1 cellular context compared by ENCODE assay signal in the genomic region with DNA sequence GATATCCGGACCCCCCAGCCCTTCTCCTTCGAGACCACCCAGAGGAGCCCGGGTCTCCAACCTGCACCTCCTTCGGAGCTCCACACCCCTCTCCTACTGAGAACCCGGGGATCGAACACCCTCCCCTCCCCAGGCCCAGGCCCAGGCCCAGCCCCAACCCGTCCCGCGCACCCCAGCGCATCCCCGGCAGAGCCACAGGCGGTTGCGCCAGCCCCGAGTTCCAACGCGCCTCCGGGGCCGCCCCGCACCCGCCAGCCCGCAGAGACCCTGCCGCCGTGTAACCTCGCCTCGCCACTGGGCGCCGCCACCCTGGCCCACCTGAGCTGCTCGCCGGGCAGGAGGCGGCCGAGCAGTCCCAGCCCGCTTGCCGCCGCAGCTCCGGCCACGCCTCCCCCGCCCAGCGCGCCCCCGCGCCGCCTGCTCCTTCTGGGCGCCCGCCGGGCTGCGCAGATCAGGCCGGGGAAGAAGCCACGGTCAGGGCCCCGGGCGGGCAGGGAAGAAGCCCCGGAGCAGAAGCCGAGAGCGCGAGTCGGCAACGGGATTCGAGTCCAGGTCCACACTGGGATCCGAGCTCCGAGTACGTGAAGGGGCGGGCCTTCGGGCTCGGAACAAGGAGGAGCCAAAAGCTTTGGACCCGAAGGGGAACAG.
TF ChIP-seq lines count a peak whose summit lies in the region.

A gene with protein sequence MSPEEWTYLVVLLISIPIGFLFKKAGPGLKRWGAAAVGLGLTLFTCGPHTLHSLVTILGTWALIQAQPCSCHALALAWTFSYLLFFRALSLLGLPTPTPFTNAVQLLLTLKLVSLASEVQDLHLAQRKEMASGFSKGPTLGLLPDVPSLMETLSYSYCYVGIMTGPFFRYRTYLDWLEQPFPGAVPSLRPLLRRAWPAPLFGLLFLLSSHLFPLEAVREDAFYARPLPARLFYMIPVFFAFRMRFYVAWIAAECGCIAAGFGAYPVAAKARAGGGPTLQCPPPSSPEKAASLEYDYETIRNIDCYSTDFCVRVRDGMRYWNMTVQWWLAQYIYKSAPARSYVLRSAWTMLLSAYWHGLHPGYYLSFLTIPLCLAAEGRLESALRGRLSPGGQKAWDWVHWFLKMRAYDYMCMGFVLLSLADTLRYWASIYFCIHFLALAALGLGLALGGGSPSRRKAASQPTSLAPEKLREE (minus strand): TSS at position 561 of the 648 bp plus-strand sequence. CDS start 1,072 bp downstream, outside the sequence.

TF ChIP-seq in A549, 52 proteins besides CTCF, POLR2A, EP300 and RAD21 (continued from another document):
- TF ChIP-seq, protein P1, sequence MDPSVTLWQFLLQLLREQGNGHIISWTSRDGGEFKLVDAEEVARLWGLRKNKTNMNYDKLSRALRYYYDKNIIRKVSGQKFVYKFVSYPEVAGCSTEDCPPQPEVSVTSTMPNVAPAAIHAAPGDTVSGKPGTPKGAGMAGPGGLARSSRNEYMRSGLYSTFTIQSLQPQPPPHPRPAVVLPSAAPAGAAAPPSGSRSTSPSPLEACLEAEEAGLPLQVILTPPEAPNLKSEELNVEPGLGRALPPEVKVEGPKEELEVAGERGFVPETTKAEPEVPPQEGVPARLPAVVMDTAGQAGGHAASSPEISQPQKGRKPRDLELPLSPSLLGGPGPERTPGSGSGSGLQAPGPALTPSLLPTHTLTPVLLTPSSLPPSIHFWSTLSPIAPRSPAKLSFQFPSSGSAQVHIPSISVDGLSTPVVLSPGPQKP (IDR thresholded peaks at IDR 0.05; ENCODE audit: low read depth, low read length): no peak
- no peak for TF ChIP-seq CBX8 (IDR thresholded peaks at IDR 0.05)
- no peak for TF ChIP-seq FOSL2 (IDR thresholded peaks at IDR 0.05)
- TF ChIP-seq FOSL2 (CRISPR knock-in tag; IDR thresholded peaks at IDR 0.05): no peak
- TF ChIP-seq TP53 (CRISPR knock-in tag; IDR thresholded peaks at IDR 0.05): peak; percentile 76; the same call in 1 of the 2 replicates
